Comparison of ENCODE assay signal across 9 cellular contexts in genomic region chr13:48618937-48619336, GRCh38. TPM values are rescaled to one million over a fixed set of nuclear protein-coding genes. Genes with fewer than 3 reads are reported as not detected.
"Had no signal": no experiment of that assay in that cellular context is flagged by ENCODE, and none has a peak within 500 bp of the region (broad histone marks: within the 10 kb centered on the region; RNA-seq: fewer than 3 reads in every experiment).

No MANE protein-coding gene starts in this region.

- H3K4me2 ChIP-seq: GM23338 had no signal

- H3K4me3 ChIP-seq: GM23338 had no signal

- H2AFZ ChIP-seq: GM23338 had no signal

- FAIRE-seq: H1, H54, HTR-8/SVneo had no signal

- DNase-seq: H9, HCEC 1CT, KG1 had no signal

- ATAC-seq: GM23338 had no signal

RNA-seq across cellular contexts. Expression of gene CYSLTR2, which starts 34.8 kb away (rescaled TPM):
- total RNA-seq: GM23338, H1, H9, HT-29 had no signal
- polyA plus RNA-seq: GM23338, H1, IgD-negative memory B cell had no signal
